ENCODE assay signal across 8 cellular contexts in the genomic region with DNA sequence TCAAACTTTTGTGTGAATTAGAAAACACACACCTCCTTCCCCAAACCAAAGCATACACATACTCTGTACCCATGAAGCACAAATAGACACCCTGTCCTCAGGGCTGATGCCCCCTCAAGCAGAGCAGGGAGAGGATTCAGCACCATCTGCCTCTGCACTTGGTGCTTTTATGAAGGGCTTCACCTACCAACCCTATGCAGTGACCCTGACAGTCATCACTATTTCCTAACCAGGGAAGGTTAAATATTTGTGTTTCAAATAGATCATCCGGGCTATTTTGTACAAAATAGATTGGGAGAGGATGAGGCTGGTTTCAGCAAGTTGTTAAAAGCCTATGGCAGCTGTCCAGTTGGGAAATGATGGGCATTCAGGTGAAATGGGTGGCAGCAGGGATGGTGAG.
"Had no signal": no experiment of that assay in that cellular context is flagged by ENCODE, and none has a peak within 500 bp of the region (broad histone marks: within the 10 kb centered on the region; RNA-seq: fewer than 3 reads in every experiment).

No MANE protein-coding gene starts in this region.

- H3K4me3 Mint-ChIP-seq: GM23338, HFFc6 had no signal

- DNase-seq: HFFc6, IMR-90 had no signal

- H3K9me3 ChIP-seq: HAP-1 had no signal

- H2AFZ ChIP-seq: GM23338 had no signal

- H3K36me3 ChIP-seq: HAP-1 had no signal

- H3K27ac ChIP-seq: HL-60 had no signal

- ATAC-seq: GM23338, HCT116 had no signal

- H3K9me3 Mint-ChIP-seq: HFFc6 had no signal

- H3K27ac Mint-ChIP-seq: GM23338, HFFc6 had no signal

- H3K4me3 ChIP-seq: GM23338, HAP-1 had no signal

- H3K4me2 ChIP-seq: GM23338 had no signal

- FAIRE-seq: H1, H54 had no signal
